Comparison of ENCODE assay signal across 1 cellular context in the genomic region with DNA sequence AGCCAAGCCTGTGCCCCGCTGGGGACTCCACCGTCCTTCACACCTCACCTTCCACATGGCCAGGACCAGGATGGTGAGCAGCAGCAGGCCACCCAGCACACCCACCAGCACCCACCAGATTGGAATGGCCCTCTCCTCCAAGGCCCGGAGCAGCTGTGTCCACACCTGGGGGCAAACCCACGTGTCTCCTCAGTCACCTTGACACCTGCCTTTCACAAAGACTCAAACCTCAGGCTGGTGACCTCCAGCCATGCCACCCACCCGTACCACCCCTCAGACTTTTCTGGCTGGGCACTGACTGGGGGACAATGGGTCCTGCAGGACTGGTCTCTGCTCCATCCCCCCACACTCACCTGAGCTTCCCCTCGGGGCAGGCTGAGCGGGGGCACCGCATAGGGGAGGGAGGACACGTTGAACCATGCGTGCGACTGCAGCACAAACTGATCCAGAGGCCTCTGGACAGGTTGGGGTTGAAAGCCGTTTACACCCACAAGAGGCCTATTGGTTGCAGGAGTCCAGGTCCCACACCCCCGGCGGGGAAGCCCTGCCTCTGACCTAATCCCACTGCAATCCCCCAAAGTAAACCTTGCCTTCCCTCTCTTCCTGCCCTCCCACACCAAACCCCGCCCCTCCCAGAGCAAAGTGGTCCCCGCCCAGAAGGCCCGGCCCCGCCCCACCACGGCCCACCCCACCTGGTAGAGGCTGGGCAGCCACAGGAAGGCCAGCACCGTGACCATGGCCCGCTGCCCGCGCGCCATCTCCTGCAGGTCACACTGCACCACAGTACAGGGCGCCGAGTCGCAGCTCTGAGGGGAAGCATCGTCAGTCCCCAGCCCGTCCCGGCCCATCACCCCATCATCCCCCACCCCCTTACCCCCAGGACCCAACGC.
TF ChIP-seq lines count a peak whose summit lies in the region.

No MANE protein-coding gene starts in this region.

TF ChIP-seq in HepG2, 621 proteins besides CTCF, POLR2A, EP300 and RAD21 (continued from another document):
- TF ChIP-seq ZNF407 (CRISPR knock-in tag; IDR thresholded peaks at IDR 0.05; ENCODE audit: not compliant biosample characterization) (peak; percentile 41), CHD2 (IDR thresholded peaks at IDR 0.05; ENCODE audit: low read depth, low read length) (0 out of 2 replicates have a peak, but pooled peaks have one; percentile 29), CEBPG (CRISPR knock-in tag; IDR thresholded peaks at IDR 0.05) (peak; percentile 40; the same call in 1 of the 2 replicates), ZNF512 (CRISPR knock-in tag; IDR thresholded peaks at IDR 0.05) (no peak), SKI (IDR thresholded peaks at IDR 0.05; ENCODE audit: partially characterized antibody) (no peak), CREM (IDR thresholded peaks at IDR 0.05) (0 out of 2 replicates have a peak, but pooled peaks have one; percentile 35), CREM (CRISPR knock-in tag; IDR thresholded peaks at IDR 0.05) (no peak), CBX5 (CRISPR knock-in tag; IDR thresholded peaks at IDR 0.05; ENCODE audit: borderline replicate concordance) (0 out of 2 replicates have a peak, but pooled peaks have one; percentile 23), ZNF788 (CRISPR knock-in tag; IDR thresholded peaks at IDR 0.05; ENCODE audit: borderline replicate concordance) (peak; percentile 51), ZNF260 (CRISPR knock-in tag; IDR thresholded peaks at IDR 0.05; ENCODE audit: borderline replicate concordance, low read depth) (no peak), ARNT2 (CRISPR knock-in tag; IDR thresholded peaks at IDR 0.05; ENCODE audit: low read depth) (peak; percentile 61; the same call in 1 of the 2 replicates), NCOR1 (IDR thresholded peaks at IDR 0.05; ENCODE audit: borderline replicate concordance, low read length) (no peak), HDAC1 (CRISPR knock-in tag; IDR thresholded peaks at IDR 0.05) (peak; percentile 47)
- TF ChIP-seq, protein P1, sequence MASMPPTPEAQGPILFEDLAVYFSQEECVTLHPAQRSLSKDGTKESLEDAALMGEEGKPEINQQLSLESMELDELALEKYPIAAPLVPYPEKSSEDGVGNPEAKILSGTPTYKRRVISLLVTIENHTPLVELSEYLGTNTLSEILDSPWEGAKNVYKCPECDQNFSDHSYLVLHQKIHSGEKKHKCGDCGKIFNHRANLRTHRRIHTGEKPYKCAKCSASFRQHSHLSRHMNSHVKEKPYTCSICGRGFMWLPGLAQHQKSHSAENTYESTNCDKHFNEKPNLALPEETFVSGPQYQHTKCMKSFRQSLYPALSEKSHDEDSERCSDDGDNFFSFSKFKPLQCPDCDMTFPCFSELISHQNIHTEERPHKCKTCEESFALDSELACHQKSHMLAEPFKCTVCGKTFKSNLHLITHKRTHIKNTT (CRISPR knock-in tag; IDR thresholded peaks at IDR 0.05) = no peak
- TF ChIP-seq, protein P2, sequence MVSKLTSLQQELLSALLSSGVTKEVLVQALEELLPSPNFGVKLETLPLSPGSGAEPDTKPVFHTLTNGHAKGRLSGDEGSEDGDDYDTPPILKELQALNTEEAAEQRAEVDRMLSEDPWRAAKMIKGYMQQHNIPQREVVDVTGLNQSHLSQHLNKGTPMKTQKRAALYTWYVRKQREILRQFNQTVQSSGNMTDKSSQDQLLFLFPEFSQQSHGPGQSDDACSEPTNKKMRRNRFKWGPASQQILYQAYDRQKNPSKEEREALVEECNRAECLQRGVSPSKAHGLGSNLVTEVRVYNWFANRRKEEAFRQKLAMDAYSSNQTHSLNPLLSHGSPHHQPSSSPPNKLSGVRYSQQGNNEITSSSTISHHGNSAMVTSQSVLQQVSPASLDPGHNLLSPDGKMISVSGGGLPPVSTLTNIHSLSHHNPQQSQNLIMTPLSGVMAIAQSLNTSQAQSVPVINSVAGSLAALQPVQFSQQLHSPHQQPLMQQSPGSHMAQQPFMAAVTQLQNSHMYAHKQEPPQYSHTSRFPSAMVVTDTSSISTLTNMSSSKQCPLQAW (CRISPR knock-in tag; IDR thresholded peaks at IDR 0.05) = peak; percentile 84
- TF ChIP-seq, protein P3, sequence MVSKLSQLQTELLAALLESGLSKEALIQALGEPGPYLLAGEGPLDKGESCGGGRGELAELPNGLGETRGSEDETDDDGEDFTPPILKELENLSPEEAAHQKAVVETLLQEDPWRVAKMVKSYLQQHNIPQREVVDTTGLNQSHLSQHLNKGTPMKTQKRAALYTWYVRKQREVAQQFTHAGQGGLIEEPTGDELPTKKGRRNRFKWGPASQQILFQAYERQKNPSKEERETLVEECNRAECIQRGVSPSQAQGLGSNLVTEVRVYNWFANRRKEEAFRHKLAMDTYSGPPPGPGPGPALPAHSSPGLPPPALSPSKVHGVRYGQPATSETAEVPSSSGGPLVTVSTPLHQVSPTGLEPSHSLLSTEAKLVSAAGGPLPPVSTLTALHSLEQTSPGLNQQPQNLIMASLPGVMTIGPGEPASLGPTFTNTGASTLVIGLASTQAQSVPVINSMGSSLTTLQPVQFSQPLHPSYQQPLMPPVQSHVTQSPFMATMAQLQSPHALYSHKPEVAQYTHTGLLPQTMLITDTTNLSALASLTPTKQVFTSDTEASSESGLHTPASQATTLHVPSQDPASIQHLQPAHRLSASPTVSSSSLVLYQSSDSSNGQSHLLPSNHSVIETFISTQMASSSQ (IDR thresholded peaks at IDR 0.05; ENCODE audit: low read depth) = no peak
- TF ChIP-seq, protein P3 (CRISPR knock-in tag; IDR thresholded peaks at IDR 0.05; ENCODE audit: borderline replicate concordance) = no peak; the same call in 1 of the 2 replicates
